ENCODE assay signal across 6 cellular contexts in the genomic region with DNA sequence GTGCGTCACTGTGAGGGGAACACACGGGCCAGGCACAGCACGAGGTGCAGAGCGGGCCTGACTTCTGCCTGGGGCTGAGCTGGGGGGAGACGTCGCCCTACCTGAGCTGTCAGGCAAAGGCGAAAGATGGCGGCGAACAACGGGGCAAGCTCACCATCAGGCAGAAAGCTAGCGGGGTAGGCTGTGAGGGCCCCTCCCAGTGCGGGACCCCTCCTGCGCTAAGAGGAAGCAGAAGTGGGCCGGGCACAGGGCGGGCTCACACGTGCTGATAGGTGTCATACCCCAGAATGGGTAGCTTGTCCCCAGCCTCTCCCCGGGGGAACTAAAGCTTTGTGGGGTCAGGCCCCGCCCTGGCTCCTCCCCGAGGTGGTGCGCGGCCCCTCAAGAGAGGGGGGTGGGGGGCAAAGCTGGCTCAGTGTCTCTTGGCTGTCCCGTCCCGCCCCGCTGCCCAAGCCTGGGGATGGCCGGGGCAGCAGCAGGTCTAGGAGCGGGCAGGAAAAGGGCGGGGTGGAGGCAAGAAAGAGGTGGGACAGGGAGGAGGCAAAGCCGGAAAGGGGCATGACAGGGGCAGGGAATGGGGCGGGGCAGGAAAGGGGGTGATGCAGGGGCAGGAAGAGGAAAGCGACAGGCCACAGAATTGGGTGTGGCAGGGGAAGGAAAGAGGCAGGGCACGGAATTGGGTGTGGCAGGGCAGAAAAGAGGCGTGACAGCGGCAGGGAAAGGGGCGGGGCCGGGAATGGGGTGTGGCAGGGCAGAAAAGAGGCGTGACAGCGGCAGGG. TPM values are rescaled to one million over a fixed set of nuclear protein-coding genes. Genes with fewer than 3 reads are reported as not detected.
DNase-seq lines count a peak whose midpoint lies in the region; ATAC-seq and TF ChIP-seq lines count a peak whose summit lies in the region.

No MANE protein-coding gene starts in this region.

- peak; percentile 79 for ATAC-seq in activated naive CD8-positive, alpha-beta T cell treated with anti-CD3 and anti-CD28 coated beads, Interleukin-2, amount 10 ng/mL, durations not matched to agents 7 days and 5 days (ENCODE audit: low read depth)
- ATAC-seq in GM18520 (IDR thresholded peaks at IDR 0.05; ENCODE audit: unreplicated experiment), result no peak
- ATAC-seq in HG03095 (IDR thresholded peaks at IDR 0.05; ENCODE audit: unreplicated experiment), result no peak

- H3K36me3 Mint-ChIP-seq in activated naive CD8-positive, alpha-beta T cell treated with anti-CD3 and anti-CD28 coated beads, Interleukin-2, amount 10 ng/mL, durations not matched to agents 7 days and 5 days, result peaks cover 5% of the 10 kb centered on the region

- TF ChIP-seq CTCF in neutrophil (IDR thresholded peaks at IDR 0.05), result no peak

- DNase-seq in NOMO-1 treated with DMSO at 0.1 percent for 48 hours (lab: John Stamatoyannopoulos, UW; ENCODE audit: unreplicated experiment) (peak; percentile 83), NCI-H1092 (lab: John Stamatoyannopoulos, UW) (no peak)
- DNase-seq in activated naive CD8-positive, alpha-beta T cell treated with anti-CD3 and anti-CD28 coated beads, Interleukin-2, amount 10 ng/mL, durations not matched to agents 7 days and 5 days, result peak; percentile 80

- no peaks in the 10 kb centered on the region for H3K27me3 Mint-ChIP-seq in activated naive CD8-positive, alpha-beta T cell treated with anti-CD3 and anti-CD28 coated beads, Interleukin-2, amount 10 ng/mL, durations not matched to agents 7 days and 5 days

- H3K4me1 Mint-ChIP-seq in activated naive CD8-positive, alpha-beta T cell treated with anti-CD3 and anti-CD28 coated beads, Interleukin-2, amount 10 ng/mL, durations not matched to agents 7 days and 5 days, result peaks cover 11% of the 10 kb centered on the region

- no peaks in the 10 kb centered on the region for H3K9me3 ChIP-seq in neutrophil

- H3K4me3 Mint-ChIP-seq in activated naive CD8-positive, alpha-beta T cell treated with anti-CD3 and anti-CD28 coated beads, Interleukin-2, amount 10 ng/mL, durations not matched to agents 7 days and 5 days, result peak overlapping the region; percentile 55

- no peaks in the 10 kb centered on the region for H3K9me3 Mint-ChIP-seq in activated naive CD8-positive, alpha-beta T cell treated with anti-CD3 and anti-CD28 coated beads, Interleukin-2, amount 10 ng/mL, durations not matched to agents 7 days and 5 days

- peak overlapping the region; percentile 80 for H3K27ac Mint-ChIP-seq in activated naive CD8-positive, alpha-beta T cell treated with anti-CD3 and anti-CD28 coated beads, Interleukin-2, amount 10 ng/mL, durations not matched to agents 7 days and 5 days

- no peaks in the 10 kb centered on the region for H3K27me3 ChIP-seq in neutrophil

- H3K4me1 ChIP-seq in neutrophil (ENCODE audit: control insufficient read depth in 1 of 2, insufficient read depth in 1 of 2, low read depth in 1 of 2, low read length in 1 of 2), result peaks cover 40 to 53% of the 10 kb centered on the region in 2 experiments

- H3K36me3 ChIP-seq in neutrophil, result peaks cover 87% of the 10 kb centered on the region

- H3K27ac ChIP-seq in neutrophil, result peak overlapping the region; percentile 83

- peak overlapping the region in 1 of 2 experiments; percentile 5 for H3K4me3 ChIP-seq in neutrophil (ENCODE audit: low read depth in 1 of 2, low read length in 1 of 2)

- POLR2A ChIA-PET in activated naive CD8-positive, alpha-beta T cell treated with anti-CD3 and anti-CD28 coated beads, Interleukin-2, amount 10 ng/mL, durations not matched to agents 7 days and 5 days (lab: Charles Lee), result interaction anchor here (0.7 to 1.5 kb wide), 4 partner anchors 15 to 421 kb away, joined by 3 to 8 read pairs (median 4); partner anchors contain the start of genes PPDPF and UCKL1

RNA-seq across cellular contexts. Expression of gene UCKL1, which starts 14.7 kb away (rescaled TPM):
- 10 to 100 TPM; 45.0 to 48.4 TPM for total RNA-seq in activated naive CD8-positive, alpha-beta T cell treated with anti-CD3 and anti-CD28 coated beads, Interleukin-2, amount 10 ng/mL, durations not matched to agents 7 days and 5 days

RNA-seq across cellular contexts. Expression of gene ZNF512B, which starts 28.3 kb away (rescaled TPM):
- total RNA-seq in activated naive CD8-positive, alpha-beta T cell treated with anti-CD3 and anti-CD28 coated beads, Interleukin-2, amount 10 ng/mL, durations not matched to agents 7 days and 5 days, result 10 to 100 TPM; 15.4 TPM

RNA-seq across cellular contexts. Expression of gene SAMD10, which starts 38.0 kb away (rescaled TPM):
- 10 to 100 TPM; 16.2 to 18.8 TPM for total RNA-seq in activated naive CD8-positive, alpha-beta T cell treated with anti-CD3 and anti-CD28 coated beads, Interleukin-2, amount 10 ng/mL, durations not matched to agents 7 days and 5 days

RNA-seq across cellular contexts. Expression of gene PRPF6, which starts 39.5 kb away (rescaled TPM):
- 10 to 100 TPM; 76.7 to 78.4 TPM for total RNA-seq in activated naive CD8-positive, alpha-beta T cell treated with anti-CD3 and anti-CD28 coated beads, Interleukin-2, amount 10 ng/mL, durations not matched to agents 7 days and 5 days

RNA-seq across cellular contexts. Expression of gene DNAJC5, which starts 46.5 kb away (rescaled TPM):
- 10 to 100 TPM; 48.3 to 49.2 TPM for total RNA-seq in activated naive CD8-positive, alpha-beta T cell treated with anti-CD3 and anti-CD28 coated beads, Interleukin-2, amount 10 ng/mL, durations not matched to agents 7 days and 5 days
